ENCODE assay signal across 24 cellular contexts in the genomic region with DNA sequence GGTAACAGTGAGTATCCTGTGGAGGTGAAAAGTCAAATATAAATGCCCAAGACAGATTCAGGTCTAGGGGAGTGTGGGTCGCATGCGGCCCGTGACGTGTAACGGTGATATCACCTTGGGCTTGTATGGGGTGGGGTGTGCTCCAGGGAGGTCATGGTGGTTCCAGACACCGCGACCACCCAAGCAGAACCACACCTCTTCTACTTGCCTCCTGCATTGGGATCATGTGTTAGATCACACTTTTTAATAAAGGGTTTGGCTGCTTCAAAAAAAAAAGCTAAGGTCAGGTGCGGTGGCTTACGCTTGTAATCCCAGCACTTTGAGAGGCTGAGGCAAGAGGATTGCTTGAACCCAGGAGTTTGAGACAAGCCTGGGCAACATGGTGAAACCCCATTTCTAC. TPM values are rescaled to one million over a fixed set of nuclear protein-coding genes. Genes with fewer than 3 reads are reported as not detected.
DNase-seq lines count a peak whose midpoint lies in the region; ATAC-seq, FAIRE-seq and TF ChIP-seq lines count a peak whose summit lies in the region.
"Had no signal": no experiment of that assay in that cellular context is flagged by ENCODE, and none has a peak within 500 bp of the region (broad histone marks: within the 10 kb centered on the region; RNA-seq: fewer than 3 reads in every experiment).

No MANE protein-coding gene starts in this region.

- H3K79me2 ChIP-seq in GM12878 (ENCODE audit: control insufficient read depth, insufficient read depth, low read length) = no peaks in the 10 kb centered on the region

- WGBS in heart left ventricle, 4 donors = 95 to 96% (median 95%) methylated on average over 9 of the region's 9 CpGs
- 75% methylated on average over 9 of the region's 9 CpGs for WGBS in GM12878 (ENCODE audit: insufficient coverage, insufficient replicate concordance, low lambda C conversion rate, missing lambda C conversion rate)
- WGBS in prostate gland = 94% methylated on average over 9 of the region's 9 CpGs
- WGBS in endodermal cell (ENCODE audit: insufficient coverage in 1 of 2, insufficient read length in 1 of 2), 2 experiments = 95% methylated on average over 9 of the region's 9 CpGs; no CpG with 5 or more reads in 1 of the 2 experiments

- H3K4me1 ChIP-seq in left ventricle myocardium inferior (peaks cover 16% of the 10 kb centered on the region), heart left ventricle (peaks cover 0 to 14% (median 5%) of the 10 kb centered on the region in 12 donors), GM12878 (ENCODE audit: control insufficient read depth, insufficient read depth, low read length) (no peaks in the 10 kb centered on the region), thoracic aorta (ENCODE audit: control insufficient read depth in 1 of 2, low read depth in 2 of 2) (peaks cover 14 to 55% of the 10 kb centered on the region in 2 donors), prostate gland (replicated peaks) (no peaks in the 10 kb centered on the region), endodermal cell (ENCODE audit: control insufficient read depth, insufficient read depth, low read length) (no peaks in the 10 kb centered on the region)
- H3K4me1 ChIP-seq: Caco-2 had no signal

- DNase-seq in left ventricle myocardium inferior (no peak), heart left ventricle (no peak), GM12878 (ENCODE audit: low read depth, low spot score) (no peak), islet precursor cell (peak; percentile 30), thoracic aorta (ENCODE audit: low spot score) (no peak), prostate gland (ENCODE audit: low spot score) (no peak), endodermal cell (no peak)
- DNase-seq: AML-193; Caco-2; Calu3; CD4-positive, alpha-beta T cell; CD8-positive, alpha-beta T cell; DMS79 treated with DMSO at 0.1 percent for 48 hours; GF-D8 had no signal

- H4K20me1 ChIP-seq in GM12878 (ENCODE audit: control insufficient read depth, insufficient read depth) = no peaks in the 10 kb centered on the region
- H4K20me1 ChIP-seq: BLaER1 treated with 17β-estradiol and CSF1 and Interleukin-3, amounts not matched to agents 10 nM and 100 nM had no signal

- H3K36me3 Mint-ChIP-seq in endodermal cell (ENCODE audit: low read depth) = peaks cover 5% of the 10 kb centered on the region
- H3K36me3 Mint-ChIP-seq: CD8-positive, alpha-beta T cell had no signal

- H3K9me3 Mint-ChIP-seq in endodermal cell = no peaks in the 10 kb centered on the region
- H3K9me3 Mint-ChIP-seq: CD4-positive, alpha-beta T cell; CD8-positive, alpha-beta T cell had no signal

- H3K27ac ChIP-seq in left ventricle myocardium inferior (replicated peaks) (no peak overlapping the region), heart left ventricle (no peak overlapping the region), GM12878 (ENCODE audit: control insufficient read depth, insufficient read depth) (no peak overlapping the region), thoracic aorta (peak overlapping the region; percentile 54 to 98), prostate gland (no peak overlapping the region), endodermal cell (ENCODE audit: low read depth, low read length) (no peak overlapping the region)
- H3K27ac ChIP-seq: 22Rv1; A549; BLaER1 treated with 17β-estradiol and CSF1 and Interleukin-3, amounts not matched to agents 10 nM and 100 nM; C4-2B had no signal

- H3K36me3 ChIP-seq in left ventricle myocardium inferior (peaks cover 8% of the 10 kb centered on the region), heart left ventricle (peaks cover 0 to 41% (median 5%) of the 10 kb centered on the region in 9 donors), GM12878 (ENCODE audit: control insufficient read depth in 2 of 2, insufficient read depth in 2 of 2, low read length in 1 of 2) (no peaks in the 10 kb centered on the region), thoracic aorta (peaks cover 19% of the 10 kb centered on the region), prostate gland (no peaks in the 10 kb centered on the region), endodermal cell (ENCODE audit: control insufficient read depth, insufficient read depth, low read length) (no peaks in the 10 kb centered on the region)
- H3K36me3 ChIP-seq: BLaER1 treated with 17β-estradiol and CSF1 and Interleukin-3, amounts not matched to agents 10 nM and 100 nM had no signal

- TF ChIP-seq CTCF in left ventricle myocardium inferior (IDR thresholded peaks at IDR 0.05; ENCODE audit: borderline replicate concordance) (no peak), heart left ventricle (IDR thresholded peaks at IDR 0.05) (no peak), GM12878 (IDR thresholded peaks at IDR 0.05 in 2 of 3, conservative IDR thresholded peaks at IDR 0.05 in 1 of 3; ENCODE audit: control insufficient read depth in 2 of 3, extremely low read depth in 1 of 3, insufficient read depth in 1 of 3, low read depth in 3 of 3, low read length in 3 of 3) (no peak), thoracic aorta (IDR thresholded peaks at IDR 0.05) (no peak), prostate gland (IDR thresholded peaks at IDR 0.05) (no peak), endodermal cell (conservative IDR thresholded peaks at IDR 0.05) (no peak)

- H3K9me3 ChIP-seq in left ventricle myocardium inferior (replicated peaks) (peaks cover 7% of the 10 kb centered on the region), heart left ventricle (no peaks in the 10 kb centered on the region), GM12878 (replicated peaks; ENCODE audit: control insufficient read depth, insufficient read depth, low read length) (no peaks in the 10 kb centered on the region), thoracic aorta (no peaks in the 10 kb centered on the region), prostate gland (no peaks in the 10 kb centered on the region), endodermal cell (ENCODE audit: control insufficient read depth, low read length) (no peaks in the 10 kb centered on the region)
- H3K9me3 ChIP-seq: A549, Caco-2 had no signal

- H2AFZ ChIP-seq in GM12878 (ENCODE audit: control insufficient read depth, low read depth, low read length) = no peak overlapping the region

- ATAC-seq in heart left ventricle (no peak), GM12878 (no peak), thoracic aorta (ENCODE audit: insufficient number of reproducible peaks, low FRiP score, low read depth) (no peak), HG03159 (IDR thresholded peaks at IDR 0.05; ENCODE audit: unreplicated experiment) (no peak)
- ATAC-seq: A549; CD8-positive, alpha-beta T cell had no signal

- H3K27me3 Mint-ChIP-seq in endodermal cell (ENCODE audit: insufficient read depth) = peaks cover 24% of the 10 kb centered on the region

- no peak overlapping the region for H3K4me2 ChIP-seq in GM12878 (ENCODE audit: control insufficient read depth, insufficient read depth)
- H3K4me2 ChIP-seq: A549 had no signal

- H3K4me1 Mint-ChIP-seq in endodermal cell = peaks cover 6% of the 10 kb centered on the region

- H3K27me3 ChIP-seq in left ventricle myocardium inferior (ENCODE audit: low read depth) (peaks cover 46% of the 10 kb centered on the region), heart left ventricle (peaks cover 0 to 14% (median 4%) of the 10 kb centered on the region in 9 donors), GM12878 (replicated peaks in 1 of 2; ENCODE audit: control insufficient read depth in 2 of 2, insufficient read depth in 2 of 2, low read length in 1 of 2) (peaks cover 0 to 7% of the 10 kb centered on the region in 2 experiments; a peak in 2 of 4 replicates), thoracic aorta (replicated peaks; ENCODE audit: insufficient read depth) (no peaks in the 10 kb centered on the region), prostate gland (replicated peaks; ENCODE audit: insufficient read depth) (no peaks in the 10 kb centered on the region), endodermal cell (ENCODE audit: control insufficient read depth, insufficient read depth, low read length, poor library complexity, severe bottlenecking) (peaks cover 20% of the 10 kb centered on the region)

- no peak overlapping the region for H3K4me3 Mint-ChIP-seq in endodermal cell
- H3K4me3 Mint-ChIP-seq: B cell; CD4-positive, alpha-beta T cell; CD8-positive, alpha-beta T cell had no signal

- POLR2A ChIA-PET in GM12878 (lab: Charles Lee) = no interaction called here

- intact Hi-C loops in left ventricle myocardium inferior (cut with micrococcal nuclease) (no loop called here), heart left ventricle (cut with DNase I) (no loop called here), GM12878 (cut with micrococcal nuclease; ENCODE audit: unreplicated experiment) (no loop called here), prostate gland (cut with DNase I) (no loop called here)

- no peak overlapping the region for H3K27ac Mint-ChIP-seq in endodermal cell
- H3K27ac Mint-ChIP-seq: B cell; CD4-positive, alpha-beta T cell; CD8-positive, alpha-beta T cell had no signal

- no peak for TF ChIP-seq RAD21 in GM12878 (IDR thresholded peaks at IDR 0.05; ENCODE audit: insufficient read depth, low read depth, low read length)

- H3K9ac ChIP-seq in GM12878 (ENCODE audit: control insufficient read depth, insufficient read depth, low read length) = no peak overlapping the region
- no peak overlapping the region for H3K9ac ChIP-seq in endodermal cell (ENCODE audit: extremely low read depth, low read length, poor library complexity, severe bottlenecking)
- H3K9ac ChIP-seq: BLaER1 treated with 17β-estradiol and CSF1 and Interleukin-3, amounts not matched to agents 10 nM and 100 nM had no signal

- no TSS peak for BruUV-seq in GM12878 (replicated peaks; lab: Mats Ljungman, UMichigan)

- TF ChIP-seq POLR2A in heart left ventricle (IDR thresholded peaks at IDR 0.05) (no peak), GM12878 (IDR thresholded peaks at IDR 0.05; ENCODE audit: low read depth, low read length) (no peak), prostate gland (IDR thresholded peaks at IDR 0.05) (no peak)

- FAIRE-seq in GM12878 (lab: Jason Lieb, UNC) = no peak
- FAIRE-seq: A549, D721Med, G401.6, GM12892, GM18507 had no signal

- CTCF ChIA-PET in GM12878 (lab: Yijun Ruan, JAX) = no interaction called here

- H3K4me3 ChIP-seq in left ventricle myocardium inferior (peak overlapping the region; percentile 71), heart left ventricle (peak overlapping the region in 2 of 12 donors; percentile 74 to 80), GM12878 (no peak overlapping the region), thoracic aorta (peak overlapping the region; percentile 94), prostate gland (no peak overlapping the region), endodermal cell (ENCODE audit: low read length) (no peak overlapping the region)
- H3K4me3 ChIP-seq: A549; BLaER1 treated with 17β-estradiol and CSF1 and Interleukin-3, amounts not matched to agents 10 nM and 100 nM had no signal

- RAD21 ChIA-PET in GM12878 (lab: Charles Lee; ENCODE audit: unreplicated experiment) = no interaction called here

- in situ Hi-C loops in GM12878 (cut with MboI) = no loop called here

- no peak for TF ChIP-seq EP300 in GM12878 (IDR thresholded peaks at IDR 0.05; ENCODE audit: borderline replicate concordance in 1 of 2, control insufficient read depth in 1 of 2, low read depth in 2 of 2, low read length in 2 of 2)

- SMC1A ChIA-PET in GM12878 (lab: Charles Lee; ENCODE audit: uncharacterized antibody, unreplicated experiment) = interaction anchor here (1.4 kb wide), 1 partner anchor 175 kb away, joined by 4 read pairs; no protein-coding TSS in a partner anchor

RNA-seq across cellular contexts. Expression of a gene that starts 4.5 kb away (rescaled TPM):
- total RNA-seq in left ventricle myocardium inferior = 62.5 TPM
- total RNA-seq in heart left ventricle = 100 to 1,000 TPM in 1 of 9 donors, 10 to 100 TPM in 8; 26.6 to 129 (median 40.3) TPM
- 10 to 100 TPM; 26.0 to 33.3 TPM for polyA plus RNA-seq in heart left ventricle
- not detected in 2 replicates for total RNA-seq in GM12878 (2013; cell fraction: nucleolus; rRNA removed)
- total RNA-seq in GM12878 (2014; rRNA removed) = 0.05 and 0.45 TPM in 2 replicates
- total RNA-seq in GM12878 (2014; rRNA removed; fragmentation: Illumina TruSeq; extraction: Trizol) = 0.13 and 0.14 TPM in 2 replicates
- 0.28 and 0.64 TPM in 2 replicates for total RNA-seq in GM12878 (2021)
- polyA plus RNA-seq in GM12878 (2011; ENCODE audit: low read depth) = 0.17 TPM
- 0.43 and 0.64 TPM in 2 replicates for polyA plus RNA-seq in GM12878 (2011; rRNA removed)
- polyA plus RNA-seq in GM12878 (2011; cell fraction: cytosol; rRNA removed) = 0.48 TPM in 2 replicates
- 0.28 and 0.45 TPM in 2 replicates for polyA plus RNA-seq in GM12878 (2011; cell fraction: nucleus; rRNA removed)
- polyA plus RNA-seq in GM12878 (2012) = 0.22 and 0.37 TPM in 2 replicates
- 0.16 and 0.22 TPM in 2 replicates for polyA plus RNA-seq in GM12878 (2014; fragmentation: Illumina TruSeq; extraction: Trizol)
- under 1 TPM; 0.03 to 0.13 TPM for polyA plus RNA-seq in GM12878 (2014; fragmentation: Nextera tagmentation; extraction: Ambion mirVana)
- 0.11 and 0.26 TPM in 2 replicates for polyA plus RNA-seq in GM12878 (2014; rRNA removed)
- polyA plus RNA-seq in GM12878 (2016; fragmentation: Nextera tagmentation; extraction: Ambion mirVana) = under 1 TPM; 0.23 to 0.29 TPM
- polyA minus RNA-seq in GM12878 (2011; rRNA and poly(A)+ RNA removed) = 0.10 and 0.15 TPM in 2 replicates
- not detected in 2 replicates for polyA minus RNA-seq in GM12878 (2011; cell fraction: cytosol; rRNA and poly(A)+ RNA removed)
- polyA minus RNA-seq in GM12878 (2011; cell fraction: nucleus; rRNA and poly(A)+ RNA removed) = 0.36 and 0.57 TPM in 2 replicates
- 1,000 to 10,000 TPM in 1 of 2 donors, 100 to 1,000 TPM in 1; 824 to 1,103 TPM for total RNA-seq in thoracic aorta
- total RNA-seq in prostate gland = 100 to 1,000 TPM in 1 of 2 donors, 10 to 100 TPM in 1; 12.5 to 125 TPM
- 1 to 10 TPM; 4.0 to 4.8 TPM for total RNA-seq in endodermal cell
- polyA plus RNA-seq in endodermal cell (2013, experiment 1 of 2) = 4.0 TPM
- polyA plus RNA-seq in endodermal cell (2013, experiment 2 of 2) = 3.8 TPM

Comparison
In these comparisons a context has a peak if more than half of its experiments do, and no peak if none do; other contexts are left out.
1. H3K27ac ChIP-seq: peak in thoracic aorta (2 of 2); none in left ventricle myocardium inferior (single experiment), heart left ventricle (0 of 12), GM12878 (single experiment), prostate gland (0 of 2) and endodermal cell (single experiment).
2. H3K4me3 ChIP-seq: peak in left ventricle myocardium inferior (single experiment) and thoracic aorta (single experiment); none in GM12878 (single experiment), prostate gland (0 of 2) and endodermal cell (single experiment).
3. RNA of a gene that starts 4.5 kb away (total RNA-seq): 824 to 1,103 TPM in thoracic aorta; 12.5 to 125 TPM in prostate gland, 62.5 TPM in left ventricle myocardium inferior (single experiment), 26.6 to 129 TPM in heart left ventricle, 4.0 to 4.8 TPM in endodermal cell and 0.05 to 0.64 TPM in GM12878; every median in the first group is over 4 times any median in the second.